Comparison of ENCODE assay signal across 10 cellular contexts in the genomic region with DNA sequence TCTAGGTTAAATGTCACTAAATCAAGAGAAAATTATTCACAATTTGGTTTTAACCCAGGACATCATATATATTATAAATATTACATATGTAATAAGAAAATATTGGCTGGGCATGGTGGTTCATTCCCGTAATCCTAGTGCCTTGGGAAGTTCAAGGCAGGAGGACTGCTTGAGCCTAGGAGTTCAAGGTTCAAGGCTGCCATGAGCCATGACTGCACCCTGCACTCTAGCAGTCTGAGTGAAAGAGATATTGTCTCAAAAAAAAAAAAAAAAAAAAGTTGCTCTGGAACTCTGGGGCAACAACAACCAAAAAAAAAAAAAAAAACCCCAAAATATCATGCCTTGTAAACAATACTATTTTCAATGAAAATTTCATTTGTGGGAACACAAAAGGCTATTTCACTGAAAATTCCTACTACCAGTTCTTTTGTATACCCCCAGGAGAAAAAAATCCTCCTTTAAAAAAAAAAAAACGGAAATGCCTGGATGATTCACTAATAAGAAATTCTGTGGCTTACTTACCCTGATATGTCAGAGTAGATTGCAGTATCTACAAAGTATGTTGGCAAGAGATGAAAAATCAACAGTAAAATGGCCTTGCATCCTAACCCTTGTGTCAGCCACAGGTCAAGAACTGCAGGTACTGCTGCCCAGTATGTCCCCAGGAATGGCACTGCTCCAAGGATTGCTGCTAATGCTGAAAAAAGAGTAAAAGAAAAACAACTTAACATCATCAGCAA. TPM values are rescaled to one million over a fixed set of nuclear protein-coding genes. Genes with fewer than 3 reads are reported as not detected.
DNase-seq lines count a peak whose midpoint lies in the region; ATAC-seq, FAIRE-seq and TF ChIP-seq lines count a peak whose summit lies in the region.
"Had no signal": no experiment of that assay in that cellular context is flagged by ENCODE, and none has a peak within 500 bp of the region (broad histone marks: within the 10 kb centered on the region; RNA-seq: fewer than 3 reads in every experiment).

No MANE protein-coding gene starts in this region.

- no peaks in the 10 kb centered on the region for H3K9me3 Mint-ChIP-seq in astrocyte (ENCODE audit: unreplicated experiment)

- H3K36me3 ChIP-seq in astrocyte (ENCODE audit: insufficient read depth, low read length) (no peaks in the 10 kb centered on the region), stomach (peaks cover 15 to 54% (median 53%) of the 10 kb centered on the region in 4 donors)

- peaks cover 5% of the 10 kb centered on the region for H3K36me3 Mint-ChIP-seq in astrocyte (ENCODE audit: low read depth, unreplicated experiment)

- peak; percentile 87 to 88 for ATAC-seq in right cardiac atrium

- no peak overlapping the region for H3K4me3 ChIP-seq in astrocyte (ENCODE audit: insufficient read depth, low read depth, low read length)
- no peak overlapping the region for H3K4me3 ChIP-seq in right cardiac atrium (ENCODE audit: low read length)
- H3K4me3 ChIP-seq in stomach = no peak overlapping the region
- H3K4me3 ChIP-seq: skin epidermis had no signal

- whole genome bisulfite sequencing in right cardiac atrium = 43% methylated on average over 2 of the region's 2 CpGs
- 49 to 60% (median 52%) methylated on average over 2 of the region's 2 CpGs for WGBS in stomach, 5 donors

- H3K4me1 ChIP-seq in astrocyte (ENCODE audit: insufficient read depth, low read length) = peaks cover 31% of the 10 kb centered on the region
- H3K4me1 ChIP-seq in right cardiac atrium (ENCODE audit: control insufficient read depth, insufficient read depth, low read length) = peaks cover 5% of the 10 kb centered on the region
- peaks cover 3 to 36% (median 19%) of the 10 kb centered on the region in 4 donors for H3K4me1 ChIP-seq in stomach

- no peak for TF ChIP-seq EP300 in stomach (IDR thresholded peaks at IDR 0.05)

- H3K4me2 ChIP-seq in astrocyte (ENCODE audit: low read length) = peak overlapping the region; percentile 53

- H3K4me1 Mint-ChIP-seq in astrocyte (ENCODE audit: low read depth, unreplicated experiment) = peaks cover 31% of the 10 kb centered on the region

- DNase-seq in HS-5 (ENCODE audit: low read depth) = peak; percentile 82
- peak; percentile 92 for DNase-seq in astrocyte (ENCODE audit: low read depth)
- DNase-seq in right cardiac atrium = peak in 2 of 3 donors; percentile 28 to 69
- peak; percentile 65 for DNase-seq in stomach
- no peak for DNase-seq in OCI-M2 (lab: John Stamatoyannopoulos, UW; ENCODE audit: unreplicated experiment)
- DNase-seq in activated CD8-positive, alpha-beta memory T cell treated with anti-CD3 and anti-CD28 coated beads, Interleukin-2, amount 50 U/mL, for 48 hours = no peak
- DNase-seq in NCI-H1105 treated with DMSO at 0.1 percent for 48 hours (lab: John Stamatoyannopoulos, UW) = no peak
- no peak for DNase-seq in retina
- DNase-seq: activated CD4-positive, CD25-positive, alpha-beta regulatory T cell treated with anti-CD3 and anti-CD28 coated beads, Interleukin-2, amount 50 U/mL, for 72 hours had no signal

- FAIRE-seq in astrocyte (lab: Jason Lieb, UNC) = peak; percentile 32

- TF ChIP-seq POLR2A in stomach (IDR thresholded peaks at IDR 0.05) = no peak

- no peak overlapping the region for H2AFZ ChIP-seq in astrocyte (ENCODE audit: low read depth, low read length)

- no peak for TF ChIP-seq CTCF in astrocyte (IDR thresholded peaks at IDR 0.05; ENCODE audit: insufficient read depth, low read depth, low read length)
- TF ChIP-seq CTCF in stomach (IDR thresholded peaks at IDR 0.05) = no peak

- H3K27me3 ChIP-seq in astrocyte (ENCODE audit: insufficient read depth, low read length) (no peaks in the 10 kb centered on the region), right cardiac atrium (ENCODE audit: control insufficient read depth, insufficient read depth) (no peaks in the 10 kb centered on the region), stomach (no peaks in the 10 kb centered on the region)

- no peaks in the 10 kb centered on the region for H4K20me1 ChIP-seq in astrocyte (ENCODE audit: insufficient read depth, low read length)

- no peak overlapping the region for H3K9ac ChIP-seq in astrocyte (ENCODE audit: low read length)

- H3K27me3 Mint-ChIP-seq in astrocyte (ENCODE audit: low read depth, unreplicated experiment) = no peaks in the 10 kb centered on the region

- H3K27ac ChIP-seq in astrocyte (ENCODE audit: low read depth, low read length) (peak overlapping the region; percentile 68), right cardiac atrium (ENCODE audit: low read length) (peak overlapping the region; percentile 75), stomach (peak overlapping the region in 4 of 5 donors; percentile 11 to 61 (median 44))

- no peaks in the 10 kb centered on the region for H3K79me2 ChIP-seq in astrocyte (ENCODE audit: insufficient read depth, low read length)

- no peaks in the 10 kb centered on the region for H3K9me3 ChIP-seq in astrocyte (ENCODE audit: insufficient read depth, low read depth, low read length)
- no peaks in the 10 kb centered on the region for H3K9me3 ChIP-seq in right cardiac atrium (ENCODE audit: control insufficient read depth, low read length)
- H3K9me3 ChIP-seq in stomach = no peaks in the 10 kb centered on the region

- no peak overlapping the region for H3K4me3 Mint-ChIP-seq in astrocyte (ENCODE audit: unreplicated experiment)

- intact Hi-C loops in right cardiac atrium (cut with DNase I) = no loop called here
- intact Hi-C loops in stomach (cut with DNase I; ENCODE audit: low total_unique reads) = no loop called here

- H3K27ac Mint-ChIP-seq in astrocyte (ENCODE audit: unreplicated experiment) = peak overlapping the region; percentile 66

RNA-seq across cellular contexts. Expression of a gene that starts 22.6 kb away (rescaled TPM):
- total RNA-seq in astrocyte = 25.5 and 35.1 TPM in 2 replicates
- 10 to 100 TPM; 61.1 to 99.9 (median 96.9) TPM for total RNA-seq in right cardiac atrium
- 105 TPM for polyA plus RNA-seq in right cardiac atrium
- total RNA-seq in stomach = 10 to 100 TPM; 15.6 to 87.0 (median 56.2) TPM
- 10 to 100 TPM; 33.3 to 71.0 (median 51.3) TPM for polyA plus RNA-seq in stomach

Comparison
In these comparisons a context has a peak if more than half of its experiments do, and no peak if none do; other contexts are left out.
1. DNase-seq: peak in HS-5 (single experiment), astrocyte (single experiment), right cardiac atrium (2 of 3) and stomach (single experiment); none in OCI-M2 (single experiment), activated CD8-positive, alpha-beta memory T cell treated with anti-CD3 and anti-CD28 coated beads, Interleukin-2, amount 50 U/mL, for 48 hours (single experiment), NCI-H1105 treated with DMSO at 0.1 percent for 48 hours (single experiment) and retina (single experiment).
2. Peak in every context shown above with its lines, with median percentiles within 50 percentile points of each other: H3K27ac ChIP-seq.